In genomic region chr14:98185036-98185435, GRCh38 we compare ENCODE assay signal across 22 cellular contexts.
DNase-seq lines count a peak whose midpoint lies in the region; ATAC-seq, FAIRE-seq and TF ChIP-seq lines count a peak whose summit lies in the region.
"Had no signal": no experiment of that assay in that cellular context is flagged by ENCODE, and none has a peak within 500 bp of the region (broad histone marks: within the 10 kb centered on the region; RNA-seq: fewer than 3 reads in every experiment).

No MANE protein-coding gene starts in this region.

- H3K9me3 ChIP-seq in Peyer's patch, result no peaks in the 10 kb centered on the region
- H3K9me3 ChIP-seq: BLaER1 treated with 17β-estradiol and CSF1 and Interleukin-3, amounts not matched to agents 10 nM and 100 nM; body of pancreas; prostate gland; suprapubic skin had no signal

- peak overlapping the region in 1 of 4 donors; percentile 10 for H3K4me3 ChIP-seq in Peyer's patch
- H3K4me3 ChIP-seq: BLaER1 treated with 17β-estradiol and CSF1 and Interleukin-3, amounts not matched to agents 10 nM and 100 nM; body of pancreas; PC-9; prostate gland; suprapubic skin had no signal

- no peaks in the 10 kb centered on the region for H3K4me1 ChIP-seq in Peyer's patch
- H3K4me1 ChIP-seq: body of pancreas, prostate gland, suprapubic skin had no signal

- H3K27me3 Mint-ChIP-seq in activated naive CD4-positive, alpha-beta T cell treated with anti-CD3 and anti-CD28 coated beads for 36 hours (ENCODE audit: low read depth), result no peaks in the 10 kb centered on the region

- H3K27me3 ChIP-seq in Peyer's patch, result no peaks in the 10 kb centered on the region
- H3K27me3 ChIP-seq: BLaER1 treated with 17β-estradiol and CSF1 and Interleukin-3, amounts not matched to agents 10 nM and 100 nM; foreskin keratinocyte; suprapubic skin had no signal

- H3K4me3 Mint-ChIP-seq in activated naive CD4-positive, alpha-beta T cell treated with anti-CD3 and anti-CD28 coated beads for 36 hours, result peak overlapping the region; percentile 57

- no peak for DNase-seq in activated naive CD4-positive, alpha-beta T cell treated with anti-CD3 and anti-CD28 coated beads for 36 hours
- DNase-seq in activated naive CD4-positive, alpha-beta T cell treated with Interleukin-2 at 50 U/mL for 16 hours, result no peak
- no peak for DNase-seq in Peyer's patch
- DNase-seq in activated naive CD4-positive, alpha-beta T cell treated with anti-CD3 and anti-CD28 coated beads, Interleukin-2, amount 50 U/mL, for 72 hours (ENCODE audit: low spot score in 2 of 2), result no peak
- DNase-seq in renal cortical epithelial cell (ENCODE audit: low read depth), result peak; percentile 3
- DNase-seq in activated effector memory CD4-positive, alpha-beta T cell treated with Interleukin-2 at 50 U/mL for 16 hours, result no peak
- no peak for DNase-seq in GM12892 (ENCODE audit: insufficient read length)
- DNase-seq in urothelium cell line (ENCODE audit: low spot score), result no peak
- DNase-seq: ACHN; body of pancreas; effector CD4-positive, alpha-beta T cell; foreskin keratinocyte; left ventricle myocardium superior; NCI-H1092; NCI-H2029; NCI-H345; PC-9 had no signal

- no peak for TF ChIP-seq CTCF in Peyer's patch (IDR thresholded peaks at IDR 0.05)

- H3K36me3 Mint-ChIP-seq in activated naive CD4-positive, alpha-beta T cell treated with anti-CD3 and anti-CD28 coated beads for 36 hours (ENCODE audit: low read depth), result peaks cover 3% of the 10 kb centered on the region
- H3K36me3 Mint-ChIP-seq in activated naive CD4-positive, alpha-beta T cell treated with anti-CD3 and anti-CD28 coated beads, Interleukin-2, amount 50 U/mL, for 72 hours, result peaks cover 7 to 32% of the 10 kb centered on the region in 2 donors

- FAIRE-seq in GM12892 (lab: Jason Lieb, UNC) (no peak), urothelium cell line (lab: Jason Lieb, UNC) (no peak)
- FAIRE-seq: GM18507 had no signal

- CTCF ChIA-PET in activated naive CD4-positive, alpha-beta T cell treated with anti-CD3 and anti-CD28 coated beads for 36 hours (lab: Charles Lee), result interaction anchor here (1.3 to 3.2 kb wide), 4 partner anchors 9 to 46 kb away, joined by 5 to 13 read pairs (median 8); no protein-coding TSS in a partner anchor

- TF ChIP-seq POLR2A in Peyer's patch (IDR thresholded peaks at IDR 0.05) (no peak), GM12892 (IDR thresholded peaks at IDR 0.05; ENCODE audit: low read depth, low read length) (no peak)

- intact Hi-C loops in activated naive CD4-positive, alpha-beta T cell treated with anti-CD3 and anti-CD28 coated beads for 36 hours (cut with micrococcal nuclease), result no loop called here

- H3K4me1 Mint-ChIP-seq in activated naive CD4-positive, alpha-beta T cell treated with anti-CD3 and anti-CD28 coated beads for 36 hours (ENCODE audit: low read depth), result peaks cover 93% of the 10 kb centered on the region

- H3K36me3 ChIP-seq in Peyer's patch, result no peaks in the 10 kb centered on the region
- H3K36me3 ChIP-seq: BLaER1 treated with 17β-estradiol and CSF1 and Interleukin-3, amounts not matched to agents 10 nM and 100 nM; prostate gland; suprapubic skin had no signal

- H3K27ac ChIP-seq in Peyer's patch, result peak overlapping the region in 3 of 4 donors; percentile 32 to 67 (median 64)
- H3K27ac ChIP-seq: BLaER1 treated with 17β-estradiol and CSF1 and Interleukin-3, amounts not matched to agents 10 nM and 100 nM; body of pancreas; foreskin keratinocyte; PC-9; prostate gland; suprapubic skin; VCaP had no signal

- H3K9me3 Mint-ChIP-seq in activated naive CD4-positive, alpha-beta T cell treated with anti-CD3 and anti-CD28 coated beads for 36 hours, result no peaks in the 10 kb centered on the region
- H3K9me3 Mint-ChIP-seq in activated naive CD4-positive, alpha-beta T cell treated with anti-CD3 and anti-CD28 coated beads, Interleukin-2, amount 50 U/mL, for 72 hours, result peaks cover 5 to 7% of the 10 kb centered on the region in 2 donors

- peak overlapping the region; percentile 96 for H3K27ac Mint-ChIP-seq in activated naive CD4-positive, alpha-beta T cell treated with anti-CD3 and anti-CD28 coated beads for 36 hours
- H3K27ac Mint-ChIP-seq in activated naive CD4-positive, alpha-beta T cell treated with anti-CD3 and anti-CD28 coated beads, Interleukin-2, amount 50 U/mL, for 72 hours, result peak overlapping the region; percentile 97 to 99

- no peak for ATAC-seq in activated naive CD4-positive, alpha-beta T cell treated with anti-CD3 and anti-CD28 coated beads, Interleukin-2, amount 50 U/mL, for 72 hours
- ATAC-seq: body of pancreas, foreskin keratinocyte, left ventricle myocardium superior had no signal
